Comparison of ENCODE assay signal across 1 cellular context in the genomic region with DNA sequence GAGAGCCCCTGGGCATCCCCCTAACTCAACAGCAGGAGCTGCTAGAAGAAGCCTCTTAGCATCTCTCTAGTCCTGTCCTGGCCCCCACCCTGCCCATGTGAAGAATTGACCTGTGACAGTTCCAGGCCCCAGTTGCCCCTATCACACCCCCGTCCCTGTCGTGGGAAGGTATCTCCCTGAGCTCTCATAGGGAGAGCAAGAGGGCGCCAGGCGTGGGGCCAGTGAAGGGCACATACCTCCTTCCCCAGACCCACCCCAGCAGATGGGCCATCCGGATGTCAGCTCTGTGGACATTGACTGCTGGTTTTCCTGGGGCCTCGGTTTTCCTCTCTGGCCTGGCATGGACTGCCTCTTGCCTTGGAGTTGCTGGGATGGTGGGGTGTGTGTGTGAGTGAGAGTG.
TF ChIP-seq lines count a peak whose summit lies in the region.

No MANE protein-coding gene starts in this region.

TF ChIP-seq in K562, 482 proteins besides CTCF, POLR2A, EP300 and RAD21:
- TF ChIP-seq, protein P1, sequence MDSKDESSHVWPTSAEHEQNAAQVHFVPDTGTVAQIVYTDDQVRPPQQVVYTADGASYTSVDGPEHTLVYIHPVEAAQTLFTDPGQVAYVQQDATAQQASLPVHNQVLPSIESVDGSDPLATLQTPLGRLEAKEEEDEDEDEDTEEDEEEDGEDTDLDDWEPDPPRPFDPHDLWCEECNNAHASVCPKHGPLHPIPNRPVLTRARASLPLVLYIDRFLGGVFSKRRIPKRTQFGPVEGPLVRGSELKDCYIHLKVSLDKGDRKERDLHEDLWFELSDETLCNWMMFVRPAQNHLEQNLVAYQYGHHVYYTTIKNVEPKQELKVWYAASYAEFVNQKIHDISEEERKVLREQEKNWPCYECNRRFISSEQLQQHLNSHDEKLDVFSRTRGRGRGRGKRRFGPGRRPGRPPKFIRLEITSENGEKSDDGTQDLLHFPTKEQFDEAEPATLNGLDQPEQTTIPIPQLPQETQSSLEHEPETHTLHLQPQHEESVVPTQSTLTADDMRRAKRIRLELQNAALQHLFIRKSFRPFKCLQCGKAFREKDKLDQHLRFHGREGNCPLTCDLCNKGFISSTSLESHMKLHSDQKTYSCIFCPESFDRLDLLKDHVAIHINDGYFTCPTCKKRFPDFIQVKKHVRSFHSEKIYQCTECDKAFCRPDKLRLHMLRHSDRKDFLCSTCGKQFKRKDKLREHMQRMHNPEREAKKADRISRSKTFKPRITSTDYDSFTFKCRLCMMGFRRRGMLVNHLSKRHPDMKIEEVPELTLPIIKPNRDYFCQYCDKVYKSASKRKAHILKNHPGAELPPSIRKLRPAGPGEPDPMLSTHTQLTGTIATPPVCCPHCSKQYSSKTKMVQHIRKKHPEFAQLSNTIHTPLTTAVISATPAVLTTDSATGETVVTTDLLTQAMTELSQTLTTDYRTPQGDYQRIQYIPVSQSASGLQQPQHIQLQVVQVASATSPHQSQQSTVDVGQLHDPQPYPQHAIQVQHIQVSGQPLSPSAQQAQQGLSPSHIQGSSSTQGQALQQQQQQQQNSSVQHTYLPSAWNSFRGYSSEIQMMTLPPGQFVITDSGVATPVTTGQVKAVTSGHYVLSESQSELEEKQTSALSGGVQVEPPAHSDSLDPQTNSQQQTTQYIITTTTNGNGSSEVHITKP (IDR thresholded peaks at IDR 0.05; ENCODE audit: partially characterized antibody): peak; percentile 21
- no peak for TF ChIP-seq RFX1 (IDR thresholded peaks at IDR 0.05)
